In genomic region chr6:99613705-99614429, GRCh38 we compare ENCODE assay signal across 9 cellular contexts. TPM values are rescaled to one million over a fixed set of nuclear protein-coding genes. Genes with fewer than 3 reads are reported as not detected.
DNase-seq lines count a peak whose midpoint lies in the region; ATAC-seq, FAIRE-seq and TF ChIP-seq lines count a peak whose summit lies in the region.
"Had no signal": no experiment of that assay in that cellular context is flagged by ENCODE, and none has a peak within 500 bp of the region (broad histone marks: within the 10 kb centered on the region; RNA-seq: fewer than 3 reads in every experiment).

No MANE protein-coding gene starts in this region.

- H4K91ac ChIP-seq in trophoblast cell (ENCODE audit: low read depth, low read length), result no peak overlapping the region

- no peak overlapping the region for H3K27ac Mint-ChIP-seq in T-cell

- H3K9ac ChIP-seq in trophoblast cell (ENCODE audit: low read length), result no peak overlapping the region

- DNase-seq in Daoy (ENCODE audit: low read depth) (peak; percentile 72), T-cell (peak in 3 of 34 experiments; percentile 18 to 37 (median 29)), trophoblast cell (peak in 1 of 2 donors; percentile 33), HT-29 (ENCODE audit: low spot score) (no peak), urothelium cell line (ENCODE audit: low spot score) (no peak)

- peak overlapping the region; percentile 15 for H2AFZ ChIP-seq in trophoblast cell (ENCODE audit: insufficient read depth, low read length, poor library complexity)

- H4K12ac ChIP-seq in trophoblast cell (ENCODE audit: low read depth, low read length), result no peak overlapping the region

- H3K9me3 ChIP-seq in gastroesophageal sphincter (no peaks in the 10 kb centered on the region), trophoblast cell (ENCODE audit: insufficient read depth, low read depth, low read length) (peaks cover 15% of the 10 kb centered on the region)

- no peak overlapping the region for H3K4ac ChIP-seq in trophoblast cell (ENCODE audit: low read depth, low read length)

- TF ChIP-seq POLR2A in gastroesophageal sphincter (IDR thresholded peaks at IDR 0.05), result no peak

- no CpG with 5 or more reads among the region's 82 CpGs for WGBS in gastroesophageal sphincter (ENCODE audit: low coverage in 1 of 2), 2 donors
- no CpG with 5 or more reads among the region's 82 CpGs for WGBS in trophoblast cell (ENCODE audit: extremely low coverage, insufficient coverage, insufficient read length)

- no peaks in the 10 kb centered on the region for H3K79me1 ChIP-seq in trophoblast cell (ENCODE audit: low read length)

- no peak overlapping the region for H2AK5ac ChIP-seq in trophoblast cell (ENCODE audit: low read length)

- POLR2A ChIA-PET in T-cell (lab: Charles Lee), result interaction anchor here in 1 of 2 donors (0.6 kb wide), 1 partner anchor 43 kb away, joined by 7 read pairs; no protein-coding TSS in a partner anchor

- no peak for FAIRE-seq in urothelium cell line (lab: Jason Lieb, UNC)

- H3K27ac ChIP-seq in gastroesophageal sphincter (no peak overlapping the region), trophoblast cell (ENCODE audit: low read depth, low read length) (no peak overlapping the region)

- H3K36me3 ChIP-seq in gastroesophageal sphincter (no peaks in the 10 kb centered on the region), trophoblast cell (ENCODE audit: control insufficient read depth in 1 of 2, insufficient read depth in 2 of 2, low read length in 2 of 2) (no peaks in the 10 kb centered on the region)

- H3K4me3 Mint-ChIP-seq in T-cell, result peak overlapping the region; percentile 54 to 74 (median 65)

- no peak overlapping the region for H4K8ac ChIP-seq in trophoblast cell (ENCODE audit: low read depth, low read length)

- H3K27me3 ChIP-seq in gastroesophageal sphincter (peaks cover 100% of the 10 kb centered on the region), trophoblast cell (ENCODE audit: insufficient read depth, low read length) (peaks cover 61% of the 10 kb centered on the region)

- CTCF ChIA-PET in T-cell (lab: Charles Lee), result no interaction called here

- no peak overlapping the region for H2BK120ac ChIP-seq in trophoblast cell (ENCODE audit: insufficient read depth, low read length, poor library complexity)

- H3K79me2 ChIP-seq in trophoblast cell (ENCODE audit: control insufficient read depth, insufficient read depth, low read length, poor library complexity), result no peaks in the 10 kb centered on the region

- ATAC-seq in GM19397 (IDR thresholded peaks at IDR 0.05; ENCODE audit: unreplicated experiment) (peak; percentile 67), HG03439 (IDR thresholded peaks at IDR 0.05; ENCODE audit: unreplicated experiment) (peak; percentile 57), T-cell (replicated peaks in 1 of 4) (peak; percentile 71 to 74 (median 74)), gastroesophageal sphincter (peak; percentile 55)

- H3K4me1 ChIP-seq in gastroesophageal sphincter (peaks cover 0 to 28% (median 23%) of the 10 kb centered on the region in 3 donors), trophoblast cell (ENCODE audit: control insufficient read depth in 1 of 2, insufficient read depth in 2 of 2, low read length in 2 of 2) (peaks cover 16 to 18% of the 10 kb centered on the region in 2 experiments)

- no peak overlapping the region for H3K14ac ChIP-seq in trophoblast cell (ENCODE audit: low read length)

- H3K4me2 ChIP-seq in trophoblast cell (ENCODE audit: low read length), result peak overlapping the region; percentile 68

- no peak overlapping the region for H3K18ac ChIP-seq in trophoblast cell (ENCODE audit: low read length)

- peaks cover 22 to 32% (median 26%) of the 10 kb centered on the region in 3 donors for H3K4me1 Mint-ChIP-seq in T-cell

- TF ChIP-seq EP300 in gastroesophageal sphincter (IDR thresholded peaks at IDR 0.05), result no peak

- no peak overlapping the region for H2BK5ac ChIP-seq in trophoblast cell (ENCODE audit: low read depth, low read length, poor library complexity)

- H3K27me3 Mint-ChIP-seq in T-cell, result peaks cover 80% of the 10 kb centered on the region in 2 donors

- H3K23ac ChIP-seq in trophoblast cell (ENCODE audit: low read length), result no peak overlapping the region

- peaks cover 0 to 9% (median 3%) of the 10 kb centered on the region in 3 donors for H3K9me3 Mint-ChIP-seq in T-cell

- H3K4me3 ChIP-seq in gastroesophageal sphincter (peak overlapping the region; percentile 16 to 54), trophoblast cell (ENCODE audit: low read depth, low read length) (peak overlapping the region; percentile 38)

- H2BK12ac ChIP-seq in trophoblast cell (ENCODE audit: low read length), result no peak overlapping the region

- no peaks in the 10 kb centered on the region for H3K36me3 Mint-ChIP-seq in T-cell

- TF ChIP-seq CTCF in gastroesophageal sphincter (IDR thresholded peaks at IDR 0.05), result no peak

RNA-seq across cellular contexts. Expression of gene PRDM13, which starts 7.2 kb away (rescaled TPM):
- 2.3 and 3.4 TPM in 2 replicates for total RNA-seq in Daoy (2014; rRNA removed; shearing (Covaris generic))
- total RNA-seq in T-cell (not detected), gastroesophageal sphincter (not detected)
- 0.03 and 0.06 TPM in 2 replicates for polyA plus RNA-seq in trophoblast cell (2013)
- not detected in 2 replicates for total RNA-seq in HT-29 (2014; rRNA removed; shearing (Covaris generic))
- total RNA-seq: T-helper 2 cell treated with Interferon-gamma antibody and Interleukin-4, amounts not matched to agents 100 ng/mL and 5 ng/mL, for 36 hours had no signal

RNA-seq across cellular contexts. Expression of gene CCNC, which starts 45.4 kb away (rescaled TPM):
- 136 and 157 TPM in 2 replicates for total RNA-seq in Daoy (2014; rRNA removed; shearing (Covaris generic))
- 10 to 100 TPM; 33.9 to 42.0 (median 39.1) TPM for total RNA-seq in T-cell
- 10 to 100 TPM; 31.6 to 66.2 (median 40.4) TPM for total RNA-seq in gastroesophageal sphincter
- 59.2 and 61.0 TPM in 2 replicates for polyA plus RNA-seq in trophoblast cell (2013)
- 46.8 and 49.4 TPM in 2 replicates for total RNA-seq in HT-29 (2014; rRNA removed; shearing (Covaris generic))
